Comparison of ENCODE assay signal across 20 cellular contexts in genomic region chr1:100252901-100253300, GRCh38.
"Had no signal": no experiment of that assay in that cellular context is flagged by ENCODE, and none has a peak within 500 bp of the region (broad histone marks: within the 10 kb centered on the region; RNA-seq: fewer than 3 reads in every experiment).

No MANE protein-coding gene starts in this region.

- H3K9ac ChIP-seq: SK-N-SH had no signal

- H3K4me2 ChIP-seq: SK-N-SH had no signal

- H3K9me3 ChIP-seq: SK-N-SH had no signal

- DNase-seq: KBM-7, MM.1S, NCI-H1048, NCI-H1105, NCI-H1417, NCI-H1436 treated with DMSO at 0.1 percent for 48 hours, NCI-H1694, NCI-H187 treated with DMSO at 0.1 percent for 48 hours, NCI-H2029 treated with DMSO at 0.1 percent for 48 hours, NCI-H2107, NCI-H2227 treated with DMSO at 0.1 percent for 48 hours, NCI-H524, NCI-H526 treated with DMSO at 0.1 percent for 48 hours, NCI-H748 treated with DMSO at 0.1 percent for 48 hours, Right ventricle myocardium superior, RPMI8226, SIG-M5, SK-N-SH, SW 1271 had no signal

- H3K9me2 ChIP-seq: SK-N-SH had no signal

- FAIRE-seq: RCC 7860 had no signal
